ENCODE assay signal across 3 cellular contexts in the genomic region with DNA sequence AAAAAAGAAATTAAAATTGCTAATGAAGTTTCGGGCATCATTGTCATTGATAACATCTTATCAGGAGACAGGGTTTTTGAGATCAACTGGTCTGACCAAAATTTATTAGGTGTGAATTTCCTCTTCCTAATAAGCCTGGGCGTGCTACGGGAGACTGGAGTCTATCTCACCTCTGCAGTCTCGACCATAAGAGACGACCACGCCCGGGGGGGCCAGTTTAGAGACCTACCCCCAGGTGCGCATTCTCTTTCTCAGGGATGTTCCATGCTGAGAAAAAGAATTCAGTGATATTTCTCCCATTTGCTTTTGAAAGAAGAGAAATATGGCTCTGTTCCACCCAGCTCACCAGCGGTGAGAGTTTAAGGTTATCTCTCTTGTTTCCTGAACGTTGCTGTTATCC.
DNase-seq lines count a peak whose midpoint lies in the region; ATAC-seq and TF ChIP-seq lines count a peak whose summit lies in the region.
"Not testable (repeated sequence)": the region's sequence is repeated elsewhere in the genome, so short reads cannot be mapped to it uniquely, and the experiment has no call there.

No MANE protein-coding gene starts in this region.

- POLR2A ChIA-PET in WTC11 (lab: Charles Lee) = not testable (repeated sequence)

- intact Hi-C loops in posterior vena cava (cut with DNase I); spleen (cut with DNase I; ENCODE audit: low total_unique reads): not testable (repeated sequence)

- not testable (repeated sequence) for H3K4me1 Mint-ChIP-seq in WTC11

- TF ChIP-seq POLR2A in spleen (IDR thresholded peaks at IDR 0.05) = not testable (repeated sequence)

- H3K27me3 ChIP-seq in spleen (replicated peaks in 1 of 7) = not testable (repeated sequence)

- H3K9me3 Mint-ChIP-seq in WTC11 = not testable (repeated sequence)

- H3K4me3 Mint-ChIP-seq in WTC11 = not testable (repeated sequence)

- not testable (repeated sequence) for H3K27me3 Mint-ChIP-seq in WTC11 (ENCODE audit: low read depth)

- ATAC-seq in WTC11 = not testable (repeated sequence)

- not testable (repeated sequence) for H3K36me3 Mint-ChIP-seq in WTC11

- H3K27ac ChIP-seq in spleen = not testable (repeated sequence)

- H3K27ac Mint-ChIP-seq in WTC11 = not testable (repeated sequence)

- DNase-seq in WTC11 (ENCODE audit: low spot score) = peak; percentile 28
- DNase-seq in posterior vena cava (ENCODE audit: low spot score) = peak; percentile 40
- DNase-seq in spleen = peak; percentile 37

- H3K4me3 ChIP-seq in spleen = not testable (repeated sequence)

- 85 to 94% (median 87%) methylated on average over 10 of the region's 10 CpGs for WGBS in spleen, 5 donors

- TF ChIP-seq CTCF in WTC11 (IDR thresholded peaks at IDR 0.05); spleen (IDR thresholded peaks at IDR 0.05 in 8 of 11, conservative IDR thresholded peaks at IDR 0.05 in 3 of 11): not testable (repeated sequence)

- H3K9me3 ChIP-seq in spleen = not testable (repeated sequence)

- not testable (repeated sequence) for H3K4me1 ChIP-seq in spleen

- CTCF ChIA-PET in WTC11 (lab: Charles Lee) = not testable (repeated sequence)

- H3K36me3 ChIP-seq in spleen = not testable (repeated sequence)
